17 cellular contexts compared by ENCODE assay signal in the genomic region with DNA sequence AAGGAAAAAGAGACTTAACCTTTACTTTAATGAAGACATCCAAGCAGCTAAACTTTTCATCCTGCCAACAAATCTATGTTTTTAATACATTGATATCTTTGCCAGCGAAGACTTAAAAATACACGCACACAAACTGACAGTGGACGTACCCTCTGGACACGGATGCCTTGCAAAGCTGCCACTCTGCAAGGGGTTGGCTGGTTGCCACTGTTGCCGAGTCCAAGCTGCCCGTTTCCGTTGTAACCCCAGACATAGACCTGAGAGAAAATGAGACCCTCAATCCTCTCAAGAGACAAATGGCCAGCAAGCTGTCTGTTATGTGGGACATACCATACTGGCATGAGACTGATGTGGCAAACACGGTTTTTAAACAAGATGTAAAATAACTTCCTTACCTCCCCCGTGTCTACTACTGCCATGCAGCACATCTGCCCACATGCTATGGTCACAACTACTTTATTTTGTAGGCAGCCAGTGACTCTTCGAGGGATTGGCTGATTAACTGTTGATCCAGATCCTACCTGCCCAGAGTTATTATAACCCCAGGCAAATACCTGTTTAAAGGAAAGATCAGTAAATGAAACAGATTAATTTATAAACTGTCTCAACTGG. TPM values are rescaled to one million over a fixed set of nuclear protein-coding genes. Genes with fewer than 3 reads are reported as not detected.
DNase-seq lines count a peak whose midpoint lies in the region; ATAC-seq and TF ChIP-seq lines count a peak whose summit lies in the region.
"Had no signal": no experiment of that assay in that cellular context is flagged by ENCODE, and none has a peak within 500 bp of the region (broad histone marks: within the 10 kb centered on the region; RNA-seq: fewer than 3 reads in every experiment).

No MANE protein-coding gene starts in this region.

- no TSS peak for BruUV-seq in mammary epithelial cell (replicated peaks; lab: Mats Ljungman, UMichigan)

- H3K4me3 ChIP-seq in mammary epithelial cell (replicated peaks in 1 of 3; ENCODE audit: insufficient read depth in 1 of 3, low read depth in 2 of 3, low read length in 3 of 3) (peak overlapping the region in 1 of 3 experiments; percentile 13), right atrium auricular region (peak overlapping the region; percentile 9 to 17), stomach smooth muscle (ENCODE audit: low read length in 2 of 2) (peak overlapping the region; percentile 29 to 40)
- H3K4me3 ChIP-seq: K562, SK-N-MC had no signal

- dilution Hi-C loops in mammary epithelial cell (cut with HindIII; ENCODE audit: low sequenced_read_pairs) = no loop called here

- H3K9ac ChIP-seq in mammary epithelial cell (ENCODE audit: insufficient read depth, low read length) = no peak overlapping the region
- peak overlapping the region in 1 of 2 donors; percentile 38 for H3K9ac ChIP-seq in stomach smooth muscle (ENCODE audit: low read length in 2 of 2)

- ATAC-seq in GM19328 (IDR thresholded peaks at IDR 0.05; ENCODE audit: unreplicated experiment) = no peak
- ATAC-seq: effector memory CD8-positive, alpha-beta T cell; K562; natural killer cell treated with Interleukin-12 subunit alpha and Interleukin-12 subunit beta and Interleukin-15 and Interleukin-18, amount 100 ng/mL, for 72 hours; T-helper 17 cell had no signal

- H3K9me3 ChIP-seq in KOPT-K1 (ENCODE audit: insufficient read depth, low read length, poor library complexity, severe bottlenecking) (no peaks in the 10 kb centered on the region), mammary epithelial cell (replicated peaks; ENCODE audit: insufficient read depth, low read length) (no peaks in the 10 kb centered on the region), right atrium auricular region (no peaks in the 10 kb centered on the region), stomach smooth muscle (ENCODE audit: control insufficient read depth in 2 of 2, low read length in 2 of 2) (no peaks in the 10 kb centered on the region)

- H4K20me1 ChIP-seq in mammary epithelial cell (ENCODE audit: insufficient read depth, low read length) = no peaks in the 10 kb centered on the region

- intact Hi-C loops in mammary epithelial cell (cut with micrococcal nuclease) = no loop called here

- H3K36me3 ChIP-seq in KOPT-K1 (ENCODE audit: insufficient read depth, low read length) = peaks cover 24% of the 10 kb centered on the region
- H3K36me3 ChIP-seq in mammary epithelial cell (ENCODE audit: insufficient read depth, low read length) = no peaks in the 10 kb centered on the region
- no peaks in the 10 kb centered on the region for H3K36me3 ChIP-seq in right atrium auricular region
- H3K36me3 ChIP-seq in stomach smooth muscle (ENCODE audit: control insufficient read depth in 2 of 2, insufficient read depth in 2 of 2, low read length in 2 of 2) = peaks cover 0 to 2% of the 10 kb centered on the region in 2 donors

- DNase-seq in mammary epithelial cell (no peak), right atrium auricular region (ENCODE audit: low spot score) (no peak), NCI-H187 treated with DMSO at 0.1 percent for 48 hours (lab: John Stamatoyannopoulos, UW) (no peak), SIG-M5 (lab: John Stamatoyannopoulos, UW) (no peak)
- DNase-seq: activated CD4-positive, alpha-beta T cell treated with anti-CD3 and anti-CD28 coated beads, Interleukin-2, amount 50 U/mL, for 1 hour; activated CD8-positive, alpha-beta memory T cell treated with anti-CD3 and anti-CD28 coated beads, Interleukin-2, amount 50 U/mL, for 48 hours; activated naive CD8-positive, alpha-beta T cell treated with anti-CD3 and anti-CD28 coated beads, Interleukin-2, amount 10 ng/mL, durations not matched to agents 7 days and 5 days; effector memory CD8-positive, alpha-beta T cell; NCI-H187; NCI-H2227 treated with DMSO at 0.1 percent for 48 hours; T-helper 17 cell had no signal

- no peak for TF ChIP-seq CTCF in mammary epithelial cell (conservative IDR thresholded peaks at IDR 0.05 in 1 of 2, IDR thresholded peaks at IDR 0.05 in 1 of 2; ENCODE audit: extremely low read depth in 1 of 2, insufficient read depth in 1 of 2, low read depth in 1 of 2, low read length in 2 of 2)
- TF ChIP-seq CTCF in right atrium auricular region (IDR thresholded peaks at IDR 0.05) = no peak

- CTCF ChIA-PET in mammary epithelial cell (lab: Charles Lee; ENCODE audit: low non-redundant PET) = no interaction called here

- H3K27me3 ChIP-seq in mammary epithelial cell (ENCODE audit: insufficient read depth, low read length) = no peaks in the 10 kb centered on the region
- H3K27me3 ChIP-seq in right atrium auricular region = no peaks in the 10 kb centered on the region
- H3K27me3 ChIP-seq in stomach smooth muscle (ENCODE audit: control insufficient read depth in 1 of 2, insufficient read depth in 2 of 2, low read length in 2 of 2) = no peaks in the 10 kb centered on the region

- H3K4me1 ChIP-seq in mammary epithelial cell (ENCODE audit: insufficient read depth, low read length) (peaks cover 31% of the 10 kb centered on the region), right atrium auricular region (peaks cover 0 to 18% of the 10 kb centered on the region in 2 donors), stomach smooth muscle (ENCODE audit: control insufficient read depth, insufficient read depth, low read length) (no peaks in the 10 kb centered on the region)

- H3K4me2 ChIP-seq in mammary epithelial cell (ENCODE audit: insufficient read depth, low read depth, low read length) = peak overlapping the region; percentile 55

- peak overlapping the region; percentile 92 for H2AFZ ChIP-seq in mammary epithelial cell (ENCODE audit: low read depth, low read length)

- no peaks in the 10 kb centered on the region for H3K79me2 ChIP-seq in mammary epithelial cell (ENCODE audit: insufficient read depth, low read length)

- H3K27ac ChIP-seq in KOPT-K1 (ENCODE audit: low read depth, low read length, poor library complexity, severe bottlenecking) (peak overlapping the region; percentile 100), mammary epithelial cell (ENCODE audit: insufficient read depth, low read depth, low read length) (no peak overlapping the region), right atrium auricular region (no peak overlapping the region), stomach smooth muscle (ENCODE audit: low read length) (no peak overlapping the region)
- H3K27ac ChIP-seq: SK-N-MC had no signal

- 20% methylated on average over 9 of the region's 10 CpGs for WGBS in mammary epithelial cell (ENCODE audit: low coverage, missing lambda C conversion rate)

- in situ Hi-C loops in mammary epithelial cell (cut with MboI; ENCODE audit: low sequenced_read_pairs in 2 of 2) = no loop called here

RNA-seq across cellular contexts. Expression of a gene that starts 21.2 kb away (rescaled TPM):
- total RNA-seq in mammary epithelial cell (10 to 100 TPM in 1 of 2 donors, 1 to 10 TPM in 1; 4.9 to 12.0 TPM), right atrium auricular region (10 to 100 TPM in 1 of 2 donors, 1 to 10 TPM in 1; 5.2 to 13.4 TPM)
- polyA plus RNA-seq in mammary epithelial cell = 3.7 TPM
- polyA minus RNA-seq in mammary epithelial cell = 0.26 TPM
